11 cellular contexts compared by ENCODE assay signal in the genomic region with DNA sequence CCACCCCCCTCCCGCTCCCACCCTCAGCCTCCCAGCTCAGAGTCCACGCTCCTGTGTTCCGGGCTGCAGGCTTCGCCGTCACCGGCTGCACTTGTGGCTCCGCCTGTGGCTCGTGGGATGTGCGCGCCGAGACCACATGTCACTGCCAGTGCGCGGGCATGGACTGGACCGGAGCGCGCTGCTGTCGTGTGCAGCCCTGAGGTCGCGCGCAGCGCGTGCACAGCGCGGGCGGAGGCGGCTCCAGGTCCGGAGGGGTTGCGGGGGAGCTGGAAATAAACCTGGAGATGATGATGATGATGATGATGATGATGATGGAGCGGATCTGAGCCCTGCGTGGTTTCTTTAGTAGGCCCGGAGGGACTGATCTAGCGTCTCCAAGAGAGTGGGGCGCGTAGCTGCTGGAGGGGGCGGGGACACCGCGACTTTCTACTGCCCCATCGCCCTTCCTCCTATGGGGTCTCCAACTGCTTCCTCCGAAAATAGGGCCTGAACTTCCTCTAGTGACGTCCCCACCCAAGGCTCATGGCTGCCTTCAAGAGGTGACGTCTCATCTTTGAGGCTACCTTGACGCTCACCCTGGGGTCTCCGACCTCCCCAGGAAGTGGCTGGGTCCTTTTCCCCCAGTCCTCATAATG. TPM values are rescaled to one million over a fixed set of nuclear protein-coding genes. Genes with fewer than 3 reads are reported as not detected.
DNase-seq lines count a peak whose midpoint lies in the region; ATAC-seq and TF ChIP-seq lines count a peak whose summit lies in the region.
"Had no signal": no experiment of that assay in that cellular context is flagged by ENCODE, and none has a peak within 500 bp of the region (broad histone marks: within the 10 kb centered on the region; RNA-seq: fewer than 3 reads in every experiment).

No MANE protein-coding gene starts in this region.

- peaks cover 51% of the 10 kb centered on the region for H3K27me3 ChIP-seq in cardiac muscle cell
- H3K27me3 ChIP-seq: right lobe of liver had no signal

- TF ChIP-seq CTCF in cardiac muscle cell (IDR thresholded peaks at IDR 0.05; ENCODE audit: low read depth, low read length) (no peak), type B pancreatic cell (conservative IDR thresholded peaks at IDR 0.05) (no peak), lower leg skin (IDR thresholded peaks at IDR 0.05) (no peak)

- H3K27ac ChIP-seq in cardiac muscle cell: no peak overlapping the region
- H3K27ac ChIP-seq: esophagus muscularis mucosa, right lobe of liver had no signal

- peaks cover 0 to 1% of the 10 kb centered on the region in 2 donors for H3K36me3 Mint-ChIP-seq in activated T-cell treated with anti-CD3 and anti-CD28 coated beads, Interleukin-2, amount 50 U/mL, for 72 hours (ENCODE audit: insufficient read depth in 2 of 2)
- H3K36me3 Mint-ChIP-seq in type B pancreatic cell: no peaks in the 10 kb centered on the region

- peaks cover 40% of the 10 kb centered on the region for H3K27me3 Mint-ChIP-seq in activated T-cell treated with anti-CD3 and anti-CD28 coated beads, Interleukin-2, amount 50 U/mL, for 72 hours (ENCODE audit: low read depth)
- H3K27me3 Mint-ChIP-seq in type B pancreatic cell: peaks cover 58% of the 10 kb centered on the region

- H3K9me3 ChIP-seq in cardiac muscle cell (ENCODE audit: low read depth): no peaks in the 10 kb centered on the region
- H3K9me3 ChIP-seq: esophagus muscularis mucosa, right lobe of liver had no signal

- H3K36me3 ChIP-seq in cardiac muscle cell: no peaks in the 10 kb centered on the region
- H3K36me3 ChIP-seq: esophagus muscularis mucosa, right lobe of liver had no signal

- ATAC-seq in left cardiac atrium (no peak), left colon (no peak)
- peak; percentile 55 to 63 for ATAC-seq in activated T-cell treated with anti-CD3 and anti-CD28 coated beads, Interleukin-2, amount 50 U/mL, for 72 hours (replicated peaks in 1 of 2)

- H3K9me3 Mint-ChIP-seq in activated T-cell treated with anti-CD3 and anti-CD28 coated beads, Interleukin-2, amount 50 U/mL, for 72 hours: no peaks in the 10 kb centered on the region
- peaks cover 7% of the 10 kb centered on the region for H3K9me3 Mint-ChIP-seq in type B pancreatic cell

- H3K4me3 ChIP-seq in cardiac muscle cell (peak overlapping the region; percentile 29), lower leg skin (ENCODE audit: low read depth, poor library complexity, severe bottlenecking) (no peak overlapping the region)
- H3K4me3 ChIP-seq: right lobe of liver had no signal

- 2% methylated on average over 25 to 41 of the region's 43 CpGs for WGBS in lower leg skin, 2 donors

- H3K27ac Mint-ChIP-seq in activated T-cell treated with anti-CD3 and anti-CD28 coated beads, Interleukin-2, amount 50 U/mL, for 72 hours: no peak overlapping the region
- H3K27ac Mint-ChIP-seq in type B pancreatic cell: no peak overlapping the region

- intact Hi-C loops in left cardiac atrium (cut with DNase I) (loop anchor here in 1 of 2 donors (10.0 kb wide), 1 partner anchor 315 kb away; no protein-coding TSS in a partner anchor), lower leg skin (cut with DNase I; ENCODE audit: low total_unique reads) (no loop called here), left colon (cut with DNase I, micrococcal nuclease) (no loop called here)

- TF ChIP-seq POLR2A in lower leg skin (IDR thresholded peaks at IDR 0.05): no peak

- DNase-seq in cardiac muscle cell (ENCODE audit: low read depth in 1 of 2, low spot score in 1 of 2): peak; percentile 3 to 42
- DNase-seq in left cardiac atrium: no peak
- DNase-seq in activated T-cell treated with anti-CD3 and anti-CD28 coated beads, Interleukin-2, amount 50 U/mL, for 72 hours: peak in 1 of 2 donors; percentile 27
- DNase-seq in iPS-NIHi7 (ENCODE audit: extremely low spot score): peak; percentile 73
- no peak for DNase-seq in type B pancreatic cell (ENCODE audit: extremely low spot score, unreplicated experiment)
- no peak for DNase-seq in lower leg skin (ENCODE audit: low spot score in 2 of 2)
- DNase-seq in left colon: no peak
- DNase-seq in effector CD4-positive, alpha-beta T cell: no peak
- DNase-seq: right lobe of liver had no signal

- H3K4me1 Mint-ChIP-seq in activated T-cell treated with anti-CD3 and anti-CD28 coated beads, Interleukin-2, amount 50 U/mL, for 72 hours (ENCODE audit: low read depth): peaks cover 22% of the 10 kb centered on the region
- H3K4me1 Mint-ChIP-seq in type B pancreatic cell (ENCODE audit: unreplicated experiment): no peaks in the 10 kb centered on the region

- H3K4me3 Mint-ChIP-seq in activated T-cell treated with anti-CD3 and anti-CD28 coated beads, Interleukin-2, amount 50 U/mL, for 72 hours: peak overlapping the region; percentile 80 to 82
- peak overlapping the region; percentile 72 for H3K4me3 Mint-ChIP-seq in type B pancreatic cell

- H3K4me1 ChIP-seq in cardiac muscle cell (ENCODE audit: low read depth): no peaks in the 10 kb centered on the region
- H3K4me1 ChIP-seq: right lobe of liver had no signal

RNA-seq across cellular contexts. Expression of a gene that starts 1.4 kb away (rescaled TPM):
- not detected in 2 replicates for total RNA-seq in cardiac muscle cell
- not detected in 2 replicates for polyA plus RNA-seq in cardiac muscle cell
- total RNA-seq in left cardiac atrium: 1 to 10 TPM; 1.4 to 1.6 TPM
- not detected for total RNA-seq in activated T-cell treated with anti-CD3 and anti-CD28 coated beads, Interleukin-2, amount 50 U/mL, for 72 hours
- total RNA-seq in type B pancreatic cell (ENCODE audit: low replicate concordance): not detected in 2 replicates
- not detected for total RNA-seq in lower leg skin
- total RNA-seq in left colon: not detected
- total RNA-seq: activated CD8-positive, alpha-beta memory T cell treated with anti-CD3 and anti-CD28 coated beads for 36 hours had no signal

RNA-seq across cellular contexts. Expression of a gene that starts 6.6 kb away (rescaled TPM):
- total RNA-seq in cardiac muscle cell (not detected in 2 replicates), left cardiac atrium (1 to 10 TPM; 1.2 to 1.7 TPM), type B pancreatic cell (ENCODE audit: low replicate concordance) (not detected in 2 replicates), lower leg skin (not detected), left colon (not detected)
- polyA plus RNA-seq in cardiac muscle cell: not detected in 2 replicates
- not detected for total RNA-seq in activated T-cell treated with anti-CD3 and anti-CD28 coated beads, Interleukin-2, amount 50 U/mL, for 72 hours
- total RNA-seq: activated CD8-positive, alpha-beta memory T cell treated with anti-CD3 and anti-CD28 coated beads for 36 hours had no signal

RNA-seq across cellular contexts. Expression of a gene that starts 10.4 kb away (rescaled TPM):
- 95.9 and 96.2 TPM in 2 replicates for total RNA-seq in cardiac muscle cell
- polyA plus RNA-seq in cardiac muscle cell: 111 and 120 TPM in 2 replicates
- total RNA-seq in left cardiac atrium: 100 to 1,000 TPM in 1 of 2 donors, 10 to 100 TPM in 1; 82.6 to 108 TPM
- 10 to 100 TPM; 73.0 to 78.2 TPM for total RNA-seq in activated T-cell treated with anti-CD3 and anti-CD28 coated beads, Interleukin-2, amount 50 U/mL, for 72 hours
- total RNA-seq in type B pancreatic cell (ENCODE audit: low replicate concordance): 92.6 and 107 TPM in 2 replicates
- total RNA-seq in lower leg skin: 100 to 1,000 TPM; 115 to 197 (median 143) TPM
- 100 to 1,000 TPM; 107 to 108 TPM for total RNA-seq in left colon

RNA-seq across cellular contexts. Expression of a gene that starts 31.7 kb away (rescaled TPM):
- total RNA-seq in cardiac muscle cell (not detected in 2 replicates), left cardiac atrium (1 to 10 TPM in 1 of 2 donors, under 1 TPM in 1; 0.31 to 1.7 TPM), type B pancreatic cell (ENCODE audit: low replicate concordance) (not detected in 2 replicates), lower leg skin (not detected), left colon (under 1 TPM; 0.27 to 0.64 TPM)
- 0.39 TPM in 1 of 2 replicates, not detected in the other for polyA plus RNA-seq in cardiac muscle cell
- total RNA-seq in activated T-cell treated with anti-CD3 and anti-CD28 coated beads, Interleukin-2, amount 50 U/mL, for 72 hours: 1 to 10 TPM; 2.3 to 7.7 TPM

RNA-seq across cellular contexts. Expression of a gene that starts 33.4 kb away (rescaled TPM):
- total RNA-seq in cardiac muscle cell: 16.0 and 33.6 TPM in 2 replicates
- polyA plus RNA-seq in cardiac muscle cell: 32.7 and 51.2 TPM in 2 replicates
- total RNA-seq in left cardiac atrium: 10 to 100 TPM; 13.5 to 18.2 TPM
- 100 to 1,000 TPM; 132 TPM for total RNA-seq in activated T-cell treated with anti-CD3 and anti-CD28 coated beads, Interleukin-2, amount 50 U/mL, for 72 hours
- total RNA-seq in type B pancreatic cell (ENCODE audit: low replicate concordance): 61.6 and 108 TPM in 2 replicates
- 100 to 1,000 TPM in 1 of 4 donors, 10 to 100 TPM in 3; 43.8 to 109 (median 69.9) TPM for total RNA-seq in lower leg skin
- total RNA-seq in left colon: 100 to 1,000 TPM; 186 to 209 TPM

Comparison
In these comparisons a context has a peak if more than half of its experiments do, and no peak if none do; other contexts are left out.
1. DNase-seq: peak in cardiac muscle cell (2 of 2) and iPS-NIHi7 (single experiment); none in left cardiac atrium (single experiment), type B pancreatic cell (single experiment), lower leg skin (0 of 2), left colon (0 of 2) and effector CD4-positive, alpha-beta T cell (single experiment).
2. ATAC-seq: peak in activated T-cell treated with anti-CD3 and anti-CD28 coated beads, Interleukin-2, amount 50 U/mL, for 72 hours (2 of 2); none in left cardiac atrium (0 of 2) and left colon (single experiment).